ENCODE assay signal across 13 cellular contexts in the genomic region with DNA sequence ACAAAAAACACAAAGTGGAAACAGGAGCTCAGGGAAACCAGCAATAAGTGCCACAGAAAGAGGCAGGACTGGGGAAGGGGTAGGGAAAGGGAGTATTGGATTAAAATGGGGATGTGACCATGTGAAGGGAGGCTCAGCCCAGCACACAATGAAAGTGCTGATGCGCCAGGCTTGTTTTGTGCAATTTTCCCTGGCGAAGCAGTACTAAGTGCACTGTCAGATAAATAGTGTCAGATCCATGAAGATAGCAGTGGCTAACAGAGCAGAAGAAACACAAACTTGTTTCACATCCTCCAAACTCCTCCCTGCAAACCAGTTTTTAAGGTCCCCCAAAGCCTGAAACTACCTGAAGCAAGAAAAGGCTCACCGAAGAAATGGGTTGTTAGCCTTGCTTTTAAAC. TPM values are rescaled to one million over a fixed set of nuclear protein-coding genes. Genes with fewer than 3 reads are reported as not detected.
DNase-seq lines count a peak whose midpoint lies in the region; ATAC-seq and TF ChIP-seq lines count a peak whose summit lies in the region.
"Had no signal": no experiment of that assay in that cellular context is flagged by ENCODE, and none has a peak within 500 bp of the region (broad histone marks: within the 10 kb centered on the region; RNA-seq: fewer than 3 reads in every experiment).

No MANE protein-coding gene starts in this region.

- H3K4me1 ChIP-seq in BLaER1 (peaks cover 14% of the 10 kb centered on the region; the same call in 1 of the 2 replicates), vagina (peaks cover 85% of the 10 kb centered on the region)

- H3K27me3 Mint-ChIP-seq in IgD-negative memory B cell (no peaks in the 10 kb centered on the region), brain (no peaks in the 10 kb centered on the region), naive B cell (no peaks in the 10 kb centered on the region)

- H3K27ac Mint-ChIP-seq in IgD-negative memory B cell (peak overlapping the region; percentile 32 to 70 (median 32)), brain (peak overlapping the region in 4 of 5 experiments; percentile 7 to 85 (median 61)), naive B cell (peak overlapping the region; percentile 21 to 95 (median 76))
- H3K27ac Mint-ChIP-seq: mesothelial cell of epicardium; T-helper 2 cell treated with Interferon-gamma antibody and Interleukin-4, amounts not matched to agents 5 μg/mL and 100 μg/mL, for 36 hours had no signal

- H3K4me3 ChIP-seq in BLaER1 (no peak overlapping the region), vagina (no peak overlapping the region)

- DNase-seq in naive B cell = no peak
- no peak for DNase-seq in SW 1271 (lab: John Stamatoyannopoulos, UW)
- DNase-seq in posterior vena cava (ENCODE audit: low spot score) = no peak
- DNase-seq in vagina (ENCODE audit: extremely low spot score in 2 of 2) = no peak
- DNase-seq in activated CD4-positive, alpha-beta T cell treated with anti-CD3 and anti-CD28 coated beads for 1 hour = no peak
- DNase-seq: activated T-cell treated with anti-CD3 and anti-CD28 coated beads, Interleukin-2, amount 50 U/mL, for 4 hours; NCI-H526 treated with DMSO at 0.1 percent for 48 hours had no signal

- peak; percentile 41 to 48 for ATAC-seq in naive B cell (ENCODE audit: low read depth in 2 of 2)
- ATAC-seq: activated T-cell treated with anti-CD3 and anti-CD28 coated beads, Interleukin-2, amount 50 U/mL, for 4 hours had no signal

- H3K36me3 Mint-ChIP-seq in IgD-negative memory B cell = no peaks in the 10 kb centered on the region
- peaks cover 7% of the 10 kb centered on the region for H3K36me3 Mint-ChIP-seq in brain
- no peaks in the 10 kb centered on the region for H3K36me3 Mint-ChIP-seq in naive B cell
- H3K36me3 Mint-ChIP-seq: mesothelial cell of epicardium had no signal

- peak overlapping the region; percentile 8; the same call in 1 of the 2 replicates for H3K4me2 ChIP-seq in BLaER1

- H3K27me3 ChIP-seq in BLaER1 (no peaks in the 10 kb centered on the region), vagina (no peaks in the 10 kb centered on the region)

- no peaks in the 10 kb centered on the region for H3K9me3 Mint-ChIP-seq in IgD-negative memory B cell
- no peaks in the 10 kb centered on the region for H3K9me3 Mint-ChIP-seq in brain
- no peaks in the 10 kb centered on the region for H3K9me3 Mint-ChIP-seq in naive B cell
- H3K9me3 Mint-ChIP-seq: activated T-cell treated with anti-CD3 and anti-CD28 coated beads, Interleukin-2, amount 50 U/mL, for 4 hours; mesothelial cell of epicardium; T-helper 2 cell treated with Interferon-gamma antibody and Interleukin-4, amounts not matched to agents 5 μg/mL and 100 μg/mL, for 36 hours had no signal

- H3K4me1 Mint-ChIP-seq in IgD-negative memory B cell (peaks cover 26 to 37% (median 33%) of the 10 kb centered on the region in 3 donors), brain (peaks cover 53% of the 10 kb centered on the region), naive B cell (peaks cover 39 to 60% (median 55%) of the 10 kb centered on the region in 3 donors)

- peaks cover 100% of the 10 kb centered on the region for H4K20me1 ChIP-seq in BLaER1

- no peak overlapping the region for H3K27ac ChIP-seq in BLaER1
- H3K27ac ChIP-seq in vagina = no peak overlapping the region
- H3K27ac ChIP-seq: C4-2B had no signal

- no peak for TF ChIP-seq POLR2A in vagina (IDR thresholded peaks at IDR 0.05)

- H3K4me3 Mint-ChIP-seq in IgD-negative memory B cell (peak overlapping the region in 1 of 4 donors; percentile 19), brain (peak overlapping the region in 2 of 5 experiments; percentile 8 to 16), naive B cell (peak overlapping the region; percentile 7 to 71 (median 51))
- H3K4me3 Mint-ChIP-seq: activated T-cell treated with anti-CD3 and anti-CD28 coated beads, Interleukin-2, amount 50 U/mL, for 4 hours; mesothelial cell of epicardium; T-helper 2 cell treated with Interferon-gamma antibody and Interleukin-4, amounts not matched to agents 5 μg/mL and 100 μg/mL, for 36 hours had no signal

- peaks cover 79% of the 10 kb centered on the region for H3K36me3 ChIP-seq in BLaER1
- no peaks in the 10 kb centered on the region for H3K36me3 ChIP-seq in vagina

- TF ChIP-seq CTCF in brain (conservative IDR thresholded peaks at IDR 0.05) (no peak), vagina (IDR thresholded peaks at IDR 0.05) (no peak)

- intact Hi-C loops in posterior vena cava (cut with DNase I) = no loop called here
- intact Hi-C loops in vagina (cut with DNase I) = no loop called here

- no peak overlapping the region for H3K9ac ChIP-seq in BLaER1

- H3K9me3 ChIP-seq in BLaER1 (no peaks in the 10 kb centered on the region), vagina (no peaks in the 10 kb centered on the region)

RNA-seq across cellular contexts. Expression of gene RAPSN, which starts 50.7 kb away (rescaled TPM):
- polyA plus RNA-seq in IgD-negative memory B cell (0.15 TPM), brain (ENCODE audit: insufficient read depth, low read depth, low replicate concordance) (0.24 TPM), naive B cell (ENCODE audit: low read depth in 6 of 6) (not detected)
- total RNA-seq in posterior vena cava (under 1 TPM; 0.33 to 0.69 TPM), vagina (not detected)

RNA-seq across cellular contexts. Expression of gene CELF1, which starts 53.3 kb away (rescaled TPM):
- polyA plus RNA-seq in IgD-negative memory B cell = 78.6 TPM
- 47.2 TPM for polyA plus RNA-seq in brain (ENCODE audit: insufficient read depth, low read depth, low replicate concordance)
- 10 to 100 TPM; 61.5 to 96.8 (median 69.0) TPM for polyA plus RNA-seq in naive B cell (ENCODE audit: low read depth in 6 of 6)
- 10 to 100 TPM; 83.8 to 96.3 TPM for total RNA-seq in posterior vena cava
- total RNA-seq in vagina = 100 TPM
